Comparison of ENCODE assay signal across 22 cellular contexts in the genomic region with DNA sequence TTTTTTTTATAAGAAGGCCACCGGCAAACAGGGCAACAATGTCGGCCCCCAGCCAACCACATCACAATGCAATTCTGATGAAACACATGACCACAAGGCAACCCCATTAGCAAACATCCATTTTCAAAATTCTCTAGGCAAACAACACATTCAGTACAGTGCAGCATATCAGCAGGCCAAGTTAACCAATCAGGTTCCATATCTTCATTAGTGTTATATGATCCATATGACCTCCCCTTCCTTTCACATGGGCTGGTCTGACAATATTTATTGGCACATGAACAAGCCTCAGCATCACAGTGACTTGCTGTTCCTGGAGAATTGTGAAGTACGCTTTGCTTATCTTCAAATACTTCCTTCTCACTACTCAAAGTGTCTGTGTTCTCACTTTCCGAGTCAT. TPM values are rescaled to one million over a fixed set of nuclear protein-coding genes. Genes with fewer than 3 reads are reported as not detected.
DNase-seq lines count a peak whose midpoint lies in the region; ATAC-seq and TF ChIP-seq lines count a peak whose summit lies in the region.
"Had no signal": no experiment of that assay in that cellular context is flagged by ENCODE, and none has a peak within 500 bp of the region (broad histone marks: within the 10 kb centered on the region; RNA-seq: fewer than 3 reads in every experiment).

No MANE protein-coding gene starts in this region.

- in situ Hi-C loops in transverse colon (cut with MboI; ENCODE audit: low pct_ligation_motif_present in 1 of 4, low pct_unique_long_range_greater_than_20kb in 1 of 4, low sequenced_read_pairs in 3 of 4): no loop called here

- H3K4me1 ChIP-seq in cardiac muscle cell (ENCODE audit: low read depth) (no peaks in the 10 kb centered on the region), heart left ventricle (peaks cover 0 to 6% (median 0%) of the 10 kb centered on the region in 12 donors), transverse colon (no peaks in the 10 kb centered on the region)

- ATAC-seq in heart left ventricle (no peak), HG02870 (IDR thresholded peaks at IDR 0.05; ENCODE audit: unreplicated experiment) (no peak)
- ATAC-seq: HepG2 had no signal

- no peak for TF ChIP-seq CTCF in cardiac muscle cell (IDR thresholded peaks at IDR 0.05; ENCODE audit: low read depth, low read length)
- TF ChIP-seq CTCF in heart left ventricle (IDR thresholded peaks at IDR 0.05): no peak
- no peak for TF ChIP-seq CTCF in transverse colon (IDR thresholded peaks at IDR 0.05)

- no peak for TF ChIP-seq POLR2A in heart left ventricle (IDR thresholded peaks at IDR 0.05)
- peak; percentile 5 for TF ChIP-seq POLR2A in transverse colon (IDR thresholded peaks at IDR 0.05)

- H3K4me3 ChIP-seq in cardiac muscle cell: no peak overlapping the region
- no peak overlapping the region for H3K4me3 ChIP-seq in heart left ventricle
- H3K4me3 ChIP-seq in transverse colon: no peak overlapping the region
- H3K4me3 ChIP-seq: PC-9 had no signal

- no peaks in the 10 kb centered on the region for H3K9me3 Mint-ChIP-seq in activated naive CD8-positive, alpha-beta T cell treated with anti-CD3 and anti-CD28 coated beads for 36 hours

- no peaks in the 10 kb centered on the region for H3K9me3 ChIP-seq in cardiac muscle cell (ENCODE audit: low read depth)
- H3K9me3 ChIP-seq in heart left ventricle: no peaks in the 10 kb centered on the region
- H3K9me3 ChIP-seq in transverse colon: no peaks in the 10 kb centered on the region

- peaks cover 26% of the 10 kb centered on the region for H3K36me3 Mint-ChIP-seq in activated naive CD8-positive, alpha-beta T cell treated with anti-CD3 and anti-CD28 coated beads for 36 hours

- intact Hi-C loops in heart left ventricle (cut with DNase I) (no loop called here), transverse colon (cut with DNase I; ENCODE audit: low total_unique reads) (no loop called here)

- no peak overlapping the region for H3K4me3 Mint-ChIP-seq in activated naive CD8-positive, alpha-beta T cell treated with anti-CD3 and anti-CD28 coated beads for 36 hours

- H3K27ac Mint-ChIP-seq in activated naive CD8-positive, alpha-beta T cell treated with anti-CD3 and anti-CD28 coated beads for 36 hours: no peak overlapping the region

- H3K27me3 Mint-ChIP-seq in activated naive CD8-positive, alpha-beta T cell treated with anti-CD3 and anti-CD28 coated beads for 36 hours: no peaks in the 10 kb centered on the region

- TF ChIP-seq EP300 in transverse colon (IDR thresholded peaks at IDR 0.05; ENCODE audit: low read depth): no peak

- WGBS in heart left ventricle, 4 donors: 72 to 90% (median 79%) methylated on average over 4 of the region's 4 CpGs
- WGBS in transverse colon (ENCODE audit: low coverage in 1 of 2), 2 donors: 91 to 96% methylated on average over 2 to 4 of the region's 4 CpGs

- H3K36me3 ChIP-seq in cardiac muscle cell: peaks cover 12% of the 10 kb centered on the region
- peaks cover 0 to 76% (median 36%) of the 10 kb centered on the region in 9 donors for H3K36me3 ChIP-seq in heart left ventricle
- peaks cover 0 to 45% (median 16%) of the 10 kb centered on the region in 4 donors for H3K36me3 ChIP-seq in transverse colon

- peak overlapping the region; percentile 39 for H3K27ac ChIP-seq in cardiac muscle cell
- H3K27ac ChIP-seq in heart left ventricle: peak overlapping the region in 1 of 12 donors; percentile 2
- H3K27ac ChIP-seq in transverse colon: no peak overlapping the region
- H3K27ac ChIP-seq: C4-2B, KMS-11, PC-9, RWPE1 had no signal

- H3K4me1 Mint-ChIP-seq in activated naive CD8-positive, alpha-beta T cell treated with anti-CD3 and anti-CD28 coated beads for 36 hours: peaks cover 2% of the 10 kb centered on the region

- DNase-seq in cardiac muscle cell (ENCODE audit: low read depth in 1 of 2, low spot score in 1 of 2) (no peak), heart left ventricle (no peak), OCI-M1 (lab: John Stamatoyannopoulos, UW) (peak; percentile 90), amniotic epithelial cell (ENCODE audit: low read depth) (peak; percentile 6), transverse colon (no peak)
- no peak for DNase-seq in stimulated activated CD4-positive, alpha-beta T cell treated with anti-CD3 and anti-CD28 coated beads, Interleukin-4, amount 100 ng/mL, for 4 hours
- no peak for DNase-seq in activated naive CD8-positive, alpha-beta T cell treated with anti-CD3 and anti-CD28 coated beads for 36 hours
- DNase-seq: AML-193, DND-41, NCI-H1092, NCI-H1436 treated with DMSO at 0.1 percent for 48 hours, NCI-H2081, NCI-H2227 treated with DMSO at 0.1 percent for 48 hours, NCI-H510A treated with DMSO at 0.1 percent for 48 hours, NCI-H774, PC-9, SIG-M5 had no signal

- no peaks in the 10 kb centered on the region for H3K27me3 ChIP-seq in cardiac muscle cell
- no peaks in the 10 kb centered on the region for H3K27me3 ChIP-seq in heart left ventricle
- H3K27me3 ChIP-seq in transverse colon: no peaks in the 10 kb centered on the region

RNA-seq across cellular contexts. Expression of a gene that starts 19.8 kb away (rescaled TPM):
- total RNA-seq in cardiac muscle cell: 19.4 and 28.1 TPM in 2 replicates
- polyA plus RNA-seq in cardiac muscle cell: 22.0 and 30.0 TPM in 2 replicates
- total RNA-seq in heart left ventricle: 10 to 100 TPM; 37.9 to 75.4 (median 55.3) TPM
- 10 to 100 TPM; 28.8 to 50.2 TPM for polyA plus RNA-seq in heart left ventricle
- 100 to 1,000 TPM in 2 of 4 donors, 10 to 100 TPM in 2; 47.0 to 114 (median 103) TPM for total RNA-seq in transverse colon
- 10 to 100 TPM; 11.8 to 12.2 TPM for total RNA-seq in activated naive CD8-positive, alpha-beta T cell treated with anti-CD3 and anti-CD28 coated beads for 36 hours

RNA-seq across cellular contexts. Expression of a gene that starts 40.6 kb away (rescaled TPM):
- 32.4 and 47.4 TPM in 2 replicates for total RNA-seq in cardiac muscle cell
- polyA plus RNA-seq in cardiac muscle cell: 30.3 and 31.1 TPM in 2 replicates
- 100 to 1,000 TPM in 7 of 9 donors, 10 to 100 TPM in 2; 75.4 to 178 (median 145) TPM for total RNA-seq in heart left ventricle
- polyA plus RNA-seq in heart left ventricle: 100 to 1,000 TPM in 1 of 2 donors, 10 to 100 TPM in 1; 50.0 to 120 TPM
- 100 to 1,000 TPM in 2 of 4 donors, 10 to 100 TPM in 2; 83.8 to 200 (median 101) TPM for total RNA-seq in transverse colon
- 10 to 100 TPM; 40.5 to 42.6 TPM for total RNA-seq in activated naive CD8-positive, alpha-beta T cell treated with anti-CD3 and anti-CD28 coated beads for 36 hours

Comparison
In these comparisons a context has a peak if more than half of its experiments do, and no peak if none do; other contexts are left out.
1. DNase-seq: peak in OCI-M1 (single experiment) and amniotic epithelial cell (single experiment); none in cardiac muscle cell (0 of 2), heart left ventricle (0 of 5), transverse colon (single experiment), stimulated activated CD4-positive, alpha-beta T cell treated with anti-CD3 and anti-CD28 coated beads, Interleukin-4, amount 100 ng/mL, for 4 hours (0 of 2) and activated naive CD8-positive, alpha-beta T cell treated with anti-CD3 and anti-CD28 coated beads for 36 hours (single experiment).